ENCODE assay signal across 11 cellular contexts in genomic region chr14:102295301-102295700, GRCh38. TPM values are rescaled to one million over a fixed set of nuclear protein-coding genes. Genes with fewer than 3 reads are reported as not detected.
A peak's percentile ranks its signal among the peaks of the same experiment; 100 is the strongest.
DNase-seq lines count a peak whose midpoint lies in the region; ATAC-seq and TF ChIP-seq lines count a peak whose summit lies in the region.
"Had no signal": no experiment of that assay in that cellular context is flagged by ENCODE, and none has a peak within 500 bp of the region (broad histone marks: within the 10 kb centered on the region; RNA-seq: fewer than 3 reads in every experiment).

No MANE protein-coding gene starts in this region.

- peak overlapping the region; percentile 50 for H3K27ac ChIP-seq in temporal lobe (ENCODE audit: low read depth, low read length)

- H3K4me3 ChIP-seq in WI38 (ENCODE audit: low read depth, low read length) (no peak overlapping the region), foreskin fibroblast (ENCODE audit: low read depth in 1 of 2, low read length in 2 of 2) (no peak overlapping the region)
- H3K4me3 ChIP-seq: lung had no signal

- TF ChIP-seq CTCF in WI38 (IDR thresholded peaks at IDR 0.05; ENCODE audit: low read depth, low read length) (0 out of 2 replicates have a peak, but pooled peaks have one; percentile 44), foreskin fibroblast (IDR thresholded peaks at IDR 0.05; ENCODE audit: low read depth, low read length) (peak; percentile 31)

- peak; percentile 17 for DNase-seq in NCI-H82 (lab: John Stamatoyannopoulos, UW)
- no peak for DNase-seq in NCI-H82 treated with DMSO at 0.1 percent for 48 hours (lab: John Stamatoyannopoulos, UW; ENCODE audit: unreplicated experiment)
- DNase-seq in foreskin fibroblast = peak in 1 of 2 donors; percentile 28
- DNase-seq in SW 1271 (lab: John Stamatoyannopoulos, UW) = no peak
- DNase-seq in ureter (ENCODE audit: low spot score) = no peak
- DNase-seq: activated effector memory CD4-positive, alpha-beta T cell treated with anti-CD3 and anti-CD28 coated beads, Interleukin-2, amount 50 U/mL, for 16 hours; small intestine had no signal

- ATAC-seq in GM21423 (IDR thresholded peaks at IDR 0.05; ENCODE audit: unreplicated experiment) = no peak

RNA-seq across cellular contexts. Expression of gene MOK, which starts 9.7 kb away (rescaled TPM):
- total RNA-seq in temporal lobe (22.9 TPM), ureter (24.4 TPM)

RNA-seq across cellular contexts. Expression of gene ZNF839, which starts 24.2 kb away (rescaled TPM):
- total RNA-seq in temporal lobe (6.9 TPM), ureter (18.1 TPM)
